Comparison of ENCODE assay signal across 27 cellular contexts in the genomic region with DNA sequence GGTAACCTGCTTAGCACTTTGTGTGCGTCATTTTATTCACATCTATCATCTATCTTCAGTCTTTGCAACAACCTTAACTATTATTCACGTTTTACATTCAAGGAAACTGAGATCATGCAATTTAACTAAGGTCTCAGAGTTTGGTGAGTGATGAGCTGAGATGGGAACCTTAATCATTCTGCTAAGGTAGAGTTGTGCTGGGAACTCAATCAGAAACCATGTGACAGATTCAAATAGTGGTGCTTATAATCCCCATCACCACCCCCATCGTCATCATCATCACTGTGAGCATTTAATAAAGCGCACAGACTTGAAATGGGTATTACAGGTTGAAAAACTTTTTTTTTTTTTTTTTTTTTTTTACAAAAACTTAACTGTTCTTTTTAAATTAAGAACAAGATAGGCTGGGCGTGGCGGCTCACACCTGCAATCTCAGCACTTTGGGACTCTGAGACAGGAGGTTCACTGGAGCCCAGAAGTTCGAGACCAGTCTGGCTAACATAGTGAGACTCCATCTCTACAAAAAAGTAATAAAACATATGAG.
A peak's percentile ranks its signal among the peaks of the same experiment; 100 is the strongest.
DNase-seq lines count a peak whose midpoint lies in the region; ATAC-seq and TF ChIP-seq lines count a peak whose summit lies in the region.
"Had no signal": no experiment of that assay in that cellular context is flagged by ENCODE, and none has a peak within 500 bp of the region (broad histone marks: within the 10 kb centered on the region; RNA-seq: fewer than 3 reads in every experiment).

No MANE protein-coding gene starts in this region.

- no peaks in the 10 kb centered on the region for H3K4me1 Mint-ChIP-seq in MCF 10A (ENCODE audit: insufficient read depth, unreplicated experiment)
- H3K4me1 Mint-ChIP-seq: activated naive CD4-positive, alpha-beta T cell treated with anti-CD3 and anti-CD28 coated beads, Interleukin-2, amount 10 ng/mL, durations not matched to agents 7 days and 5 days had no signal

- TF ChIP-seq CTCF in MCF 10A (IDR thresholded peaks at IDR 0.05; ENCODE audit: unreplicated experiment): no peak
- no peak for TF ChIP-seq CTCF in breast epithelium (IDR thresholded peaks at IDR 0.05)
- TF ChIP-seq CTCF in esophagus muscularis mucosa (IDR thresholded peaks at IDR 0.05): no peak
- no peak for TF ChIP-seq CTCF in psoas muscle (IDR thresholded peaks at IDR 0.05)
- TF ChIP-seq CTCF in uterus (IDR thresholded peaks at IDR 0.05): no peak

- H3K27ac ChIP-seq in breast epithelium (no peak overlapping the region), esophagus muscularis mucosa (replicated peaks in 1 of 4) (peak overlapping the region; percentile 71 to 77 (median 73)), psoas muscle (peak overlapping the region; percentile 90), uterus (peak overlapping the region; percentile 83 to 88)
- H3K27ac ChIP-seq: A549, thyroid gland had no signal

- intact Hi-C loops in MCF 10A (cut with micrococcal nuclease): no loop called here
- intact Hi-C loops in breast epithelium (cut with DNase I; ENCODE audit: low total_unique reads): no loop called here
- intact Hi-C loops in esophagus muscularis mucosa (cut with DNase I): loop anchor here (10.0 kb wide), 1 partner anchor 431 kb away; no protein-coding TSS in a partner anchor
- intact Hi-C loops in psoas muscle (cut with DNase I): loop anchor here (5.0 to 10.0 kb wide), 5 partner anchors 116 to 1039 kb away; partner anchors contain the start of gene COMMD3 (in 1 of the 2)
- intact Hi-C loops in uterus (cut with DNase I; ENCODE audit: low total_unique reads): no loop called here

- ATAC-seq in psoas muscle (peak; percentile 4 to 59 (median 30)), HG03457 (IDR thresholded peaks at IDR 0.05; ENCODE audit: unreplicated experiment) (no peak), GM21381 (IDR thresholded peaks at IDR 0.05; ENCODE audit: unreplicated experiment) (no peak)
- ATAC-seq: A549; activated T-helper 17 cell treated with anti-CD3 and anti-CD28 coated beads, Interleukin-2, amount 50 U/mL, for 72 hours; GM12878; SK-N-SH treated with all-trans-retinoic acid at 6 μM for 48 hours had no signal

- WGBS in esophagus muscularis mucosa: 91% methylated on average over 7 of the region's 7 CpGs
- 66 to 67% (median 66%) methylated on average over 7 of the region's 7 CpGs for WGBS in psoas muscle, 3 donors

- peak overlapping the region; percentile 16 for H3K27ac Mint-ChIP-seq in MCF 10A (ENCODE audit: low read depth, unreplicated experiment)
- H3K27ac Mint-ChIP-seq: activated CD4-positive, alpha-beta memory T cell treated with anti-CD3 and anti-CD28 coated beads for 36 hours; activated naive CD4-positive, alpha-beta T cell treated with anti-CD3 and anti-CD28 coated beads, Interleukin-2, amount 10 ng/mL, durations not matched to agents 7 days and 5 days; stimulated activated naive CD8-positive, alpha-beta T cell treated with anti-CD3 and anti-CD28 coated beads, Interleukin-15, Interleukin-2, amounts not matched to agents 100 ng/mL and 50 ng/mL, for 24 hours had no signal

- CTCF ChIA-PET in MCF 10A (lab: Yijun Ruan, JAX): interaction anchor here (0.6 kb wide), 3 partner anchors 19 to 529 kb away, joined by 3 read pairs; no protein-coding TSS in a partner anchor

- no peak for TF ChIP-seq POLR2A in breast epithelium (IDR thresholded peaks at IDR 0.05)
- no peak for TF ChIP-seq POLR2A in esophagus muscularis mucosa (IDR thresholded peaks at IDR 0.05; ENCODE audit: low read depth)
- no peak for TF ChIP-seq POLR2A in uterus (IDR thresholded peaks at IDR 0.05)

- H3K4me1 ChIP-seq in breast epithelium (no peaks in the 10 kb centered on the region), esophagus muscularis mucosa (peaks cover 0 to 30% (median 23%) of the 10 kb centered on the region in 4 donors), psoas muscle (peaks cover 43% of the 10 kb centered on the region), uterus (peaks cover 0 to 4% of the 10 kb centered on the region in 2 donors)
- H3K4me1 ChIP-seq: A549, thyroid gland had no signal

- no peak overlapping the region for H3K4me3 Mint-ChIP-seq in MCF 10A (ENCODE audit: unreplicated experiment)
- H3K4me3 Mint-ChIP-seq: activated CD4-positive, alpha-beta memory T cell treated with anti-CD3 and anti-CD28 coated beads for 36 hours; activated naive CD4-positive, alpha-beta T cell treated with anti-CD3 and anti-CD28 coated beads, Interleukin-2, amount 10 ng/mL, durations not matched to agents 7 days and 5 days; activated T-helper 17 cell treated with anti-CD3 and anti-CD28 coated beads, Interleukin-2, amount 50 U/mL, for 72 hours; CD8-positive, alpha-beta memory T cell; naive B cell; stimulated activated naive CD8-positive, alpha-beta T cell treated with anti-CD3 and anti-CD28 coated beads, Interleukin-15, Interleukin-2, amounts not matched to agents 100 ng/mL and 50 ng/mL, for 24 hours had no signal

- H3K27me3 ChIP-seq in breast epithelium (no peaks in the 10 kb centered on the region), esophagus muscularis mucosa (no peaks in the 10 kb centered on the region), psoas muscle (ENCODE audit: insufficient read depth in 3 of 3, low read length in 2 of 3) (no peaks in the 10 kb centered on the region), uterus (no peaks in the 10 kb centered on the region)
- H3K27me3 ChIP-seq: thyroid gland had no signal

- peaks cover 11% of the 10 kb centered on the region for H3K36me3 Mint-ChIP-seq in MCF 10A (ENCODE audit: insufficient read depth, unreplicated experiment)
- H3K36me3 Mint-ChIP-seq: naive B cell had no signal

- no TSS peak for BruUV-seq in MCF 10A (replicated peaks; lab: Mats Ljungman, UMichigan)

- DNase-seq in MCF 10A (ENCODE audit: unreplicated experiment): no peak
- no peak for DNase-seq in breast epithelium (ENCODE audit: low spot score in 2 of 2)
- no peak for DNase-seq in esophagus muscularis mucosa (ENCODE audit: extremely low spot score)
- no peak for DNase-seq in psoas muscle
- no peak for DNase-seq in uterus
- DNase-seq in NCI-H345 treated with DMSO at 0.1 percent for 48 hours (lab: John Stamatoyannopoulos, UW; ENCODE audit: unreplicated experiment): no peak
- DNase-seq: activated CD4-positive, alpha-beta memory T cell treated with anti-CD3 and anti-CD28 coated beads for 36 hours; activated CD4-positive, CD25-positive, alpha-beta regulatory T cell treated with anti-CD3 and anti-CD28 coated beads, Interleukin-2, amount 50 U/mL, for 72 hours; activated CD8-positive, alpha-beta memory T cell treated with anti-CD3 and anti-CD28 coated beads, Interleukin-2, amount 50 U/mL, for 48 hours; activated naive CD4-positive, alpha-beta T cell treated with anti-CD3 and anti-CD28 coated beads, Interleukin-2, amount 10 ng/mL, durations not matched to agents 7 days and 5 days; CD8-positive, alpha-beta memory T cell; DMS153; erythroblast; naive B cell; NCI-H2029; NCI-H526; Right ventricle myocardium superior; stimulated activated CD4-positive, alpha-beta T cell treated with anti-CD3 and anti-CD28 coated beads, Interleukin-1b, Interleukin-23, amount 100 ng/mL, for 48 hours; T-helper 2 cell; thyroid gland had no signal

- no peak for TF ChIP-seq EP300 in esophagus muscularis mucosa (IDR thresholded peaks at IDR 0.05)

- no peak overlapping the region for H3K4me3 ChIP-seq in breast epithelium
- no peak overlapping the region for H3K4me3 ChIP-seq in esophagus muscularis mucosa
- H3K4me3 ChIP-seq in psoas muscle: no peak overlapping the region
- H3K4me3 ChIP-seq in uterus: no peak overlapping the region
- H3K4me3 ChIP-seq: A549, GM12878, thyroid gland had no signal

- H3K9me3 Mint-ChIP-seq in MCF 10A (ENCODE audit: unreplicated experiment): no peaks in the 10 kb centered on the region
- H3K9me3 Mint-ChIP-seq: activated CD4-positive, alpha-beta memory T cell treated with anti-CD3 and anti-CD28 coated beads for 36 hours; activated naive CD4-positive, alpha-beta T cell treated with anti-CD3 and anti-CD28 coated beads, Interleukin-2, amount 10 ng/mL, durations not matched to agents 7 days and 5 days; activated T-helper 17 cell treated with anti-CD3 and anti-CD28 coated beads, Interleukin-2, amount 50 U/mL, for 72 hours; naive B cell; stimulated activated naive CD8-positive, alpha-beta T cell treated with anti-CD3 and anti-CD28 coated beads, Interleukin-15, Interleukin-2, amounts not matched to agents 100 ng/mL and 50 ng/mL, for 24 hours had no signal

- H3K36me3 ChIP-seq in breast epithelium: no peaks in the 10 kb centered on the region
- H3K36me3 ChIP-seq in esophagus muscularis mucosa: peaks cover 4 to 17% (median 13%) of the 10 kb centered on the region in 4 donors
- H3K36me3 ChIP-seq in psoas muscle (ENCODE audit: insufficient read depth in 1 of 2, low read depth in 1 of 2): no peaks in the 10 kb centered on the region
- H3K36me3 ChIP-seq in uterus: no peaks in the 10 kb centered on the region
- H3K36me3 ChIP-seq: thyroid gland had no signal

- no peaks in the 10 kb centered on the region for H3K9me3 ChIP-seq in breast epithelium
- no peaks in the 10 kb centered on the region for H3K9me3 ChIP-seq in esophagus muscularis mucosa
- H3K9me3 ChIP-seq in psoas muscle: no peaks in the 10 kb centered on the region
- no peaks in the 10 kb centered on the region for H3K9me3 ChIP-seq in uterus
- H3K9me3 ChIP-seq: A549, thyroid gland had no signal

- H3K27me3 Mint-ChIP-seq in MCF 10A (ENCODE audit: insufficient read depth, unreplicated experiment): no peaks in the 10 kb centered on the region
- H3K27me3 Mint-ChIP-seq: activated CD4-positive, alpha-beta memory T cell treated with anti-CD3 and anti-CD28 coated beads for 36 hours; activated naive CD4-positive, alpha-beta T cell treated with anti-CD3 and anti-CD28 coated beads, Interleukin-2, amount 10 ng/mL, durations not matched to agents 7 days and 5 days; activated T-helper 17 cell treated with anti-CD3 and anti-CD28 coated beads, Interleukin-2, amount 50 U/mL, for 72 hours; CD8-positive, alpha-beta memory T cell; naive B cell; stimulated activated naive CD8-positive, alpha-beta T cell treated with anti-CD3 and anti-CD28 coated beads, Interleukin-15, Interleukin-2, amounts not matched to agents 100 ng/mL and 50 ng/mL, for 24 hours had no signal

- POLR2A ChIA-PET in MCF 10A (lab: Yijun Ruan, JAX): interaction anchor here (1.0 kb wide), 1 partner anchor 17 kb away, joined by 3 read pairs; no protein-coding TSS in a partner anchor

Comparison
In these comparisons a context has a peak if more than half of its experiments do, and no peak if none do; other contexts are left out.
1. H3K27ac ChIP-seq: peak in esophagus muscularis mucosa (4 of 4), psoas muscle (single experiment) and uterus (2 of 2); none in breast epithelium (0 of 2).
2. ATAC-seq: peak in psoas muscle (4 of 4); none in HG03457 (single experiment) and GM21381 (single experiment).
3. intact Hi-C loops: an anchor here in esophagus muscularis mucosa (10.0 kb wide) and psoas muscle (5.0 to 10.0 kb wide); none called in MCF 10A, breast epithelium and uterus.